Comparison of ENCODE assay signal across 20 cellular contexts in genomic region chr18:70620837-70621612, GRCh38.
A peak's percentile ranks its signal among the peaks of the same experiment; 100 is the strongest.
DNase-seq lines count a peak whose midpoint lies in the region; ATAC-seq and TF ChIP-seq lines count a peak whose summit lies in the region.
"Had no signal": no experiment of that assay in that cellular context is flagged by ENCODE, and none has a peak within 500 bp of the region (broad histone marks: within the 10 kb centered on the region; RNA-seq: fewer than 3 reads in every experiment).

No MANE protein-coding gene starts in this region.

- H4K20me1 ChIP-seq in BLaER1 treated with 17β-estradiol and CSF1 and Interleukin-3, amounts not matched to agents 10 nM and 100 nM = no peaks in the 10 kb centered on the region
- no peaks in the 10 kb centered on the region for H4K20me1 ChIP-seq in OCI-LY1 (ENCODE audit: insufficient read depth, low read length)

- no peaks in the 10 kb centered on the region for H3F3A ChIP-seq in OCI-LY1 (ENCODE audit: insufficient read depth, low read length)

- peak overlapping the region; percentile 88 for H3K27ac Mint-ChIP-seq in activated CD4-positive, alpha-beta T cell treated with anti-CD3 and anti-CD28 coated beads for 36 hours
- no peak overlapping the region for H3K27ac Mint-ChIP-seq in MCF 10A (ENCODE audit: low read depth, unreplicated experiment)
- H3K27ac Mint-ChIP-seq: activated B cell treated with CpG ODN at 0.5 μM for 24 hours; GM23338; stimulated activated memory B cell treated with anti-CD40 and anti-IgM and Interleukin-4, amounts not matched to agents 10 μg/mL and 1 μg/mL and 100 μg/mL, for 72 hours had no signal

- no TSS peak for BruUV-seq in MCF 10A (replicated peaks; lab: Mats Ljungman, UMichigan)

- no peak overlapping the region for H3K4me3 ChIP-seq in BLaER1 treated with 17β-estradiol and CSF1 and Interleukin-3, amounts not matched to agents 10 nM and 100 nM
- H3K4me3 ChIP-seq in OCI-LY1 (ENCODE audit: low read depth, low read length, poor library complexity, severe bottlenecking) = no peak overlapping the region
- H3K4me3 ChIP-seq in effector memory CD4-positive, alpha-beta T cell (ENCODE audit: insufficient read depth, low read depth, low read length, poor library complexity, severe bottlenecking) = no peak overlapping the region
- H3K4me3 ChIP-seq: GM23338, Peyer's patch, tibial artery had no signal

- H3K4me1 Mint-ChIP-seq in activated CD4-positive, alpha-beta T cell treated with anti-CD3 and anti-CD28 coated beads for 36 hours = peaks cover 57% of the 10 kb centered on the region
- H3K4me1 Mint-ChIP-seq in MCF 10A (ENCODE audit: insufficient read depth, unreplicated experiment) = no peaks in the 10 kb centered on the region
- H3K4me1 Mint-ChIP-seq: GM23338 had no signal

- H3K27me3 Mint-ChIP-seq in activated CD4-positive, alpha-beta T cell treated with anti-CD3 and anti-CD28 coated beads for 36 hours = no peaks in the 10 kb centered on the region
- peaks cover 13% of the 10 kb centered on the region for H3K27me3 Mint-ChIP-seq in MCF 10A (ENCODE audit: insufficient read depth, unreplicated experiment)
- H3K27me3 Mint-ChIP-seq: activated B cell treated with CpG ODN at 0.5 μM for 24 hours had no signal

- peak overlapping the region in 3 of 11 experiments; percentile 22 to 48 (median 43); a peak in 5 of 22 replicates for H3K27ac ChIP-seq in BLaER1 treated with 17β-estradiol and CSF1 and Interleukin-3, amounts not matched to agents 10 nM and 100 nM
- peak overlapping the region; percentile 21 for H3K27ac ChIP-seq in OCI-LY1 (ENCODE audit: low read depth, low read length, poor library complexity, severe bottlenecking)
- H3K27ac ChIP-seq in effector memory CD4-positive, alpha-beta T cell (ENCODE audit: insufficient read depth, low read length, poor library complexity, severe bottlenecking) = peak overlapping the region; percentile 21
- H3K27ac ChIP-seq: Peyer's patch, tibial artery had no signal

- no peaks in the 10 kb centered on the region for H3K36me3 ChIP-seq in BLaER1 treated with 17β-estradiol and CSF1 and Interleukin-3, amounts not matched to agents 10 nM and 100 nM
- no peaks in the 10 kb centered on the region; the same call in 1 of the 2 replicates for H3K36me3 ChIP-seq in OCI-LY1 (ENCODE audit: insufficient read depth, low read length)
- H3K36me3 ChIP-seq in effector memory CD4-positive, alpha-beta T cell (ENCODE audit: control insufficient read depth, insufficient read depth, low read length) = no peaks in the 10 kb centered on the region
- H3K36me3 ChIP-seq: Peyer's patch, tibial artery had no signal

- no peak overlapping the region for H3K9ac ChIP-seq in BLaER1 treated with 17β-estradiol and CSF1 and Interleukin-3, amounts not matched to agents 10 nM and 100 nM
- H3K9ac ChIP-seq in OCI-LY1 (ENCODE audit: low read length) = no peak overlapping the region; the same call in 1 of the 2 replicates

- no peak for DNase-seq in activated CD4-positive, alpha-beta T cell treated with anti-CD3 and anti-CD28 coated beads for 36 hours
- no peak for DNase-seq in activated CD4-positive, alpha-beta T cell treated with anti-CD3 and anti-CD28 coated beads, Interleukin-2, amount 50 U/mL, for 48 hours
- no peak for DNase-seq in effector memory CD4-positive, alpha-beta T cell
- no peak for DNase-seq in MCF 10A (ENCODE audit: unreplicated experiment)
- DNase-seq: activated B cell treated with CpG ODN at 0.5 μM for 24 hours; aorta; mammary epithelial cell; NCI-H510A; nucleus accumbens; Peyer's patch; small intestine; stimulated activated CD4-positive, alpha-beta T cell treated with anti-CD3 and anti-CD28 coated beads, Interleukin-2, amount 100 ng/mL, for 24 hours; T1000; tibial artery had no signal

- POLR2A ChIA-PET in activated CD4-positive, alpha-beta T cell treated with anti-CD3 and anti-CD28 coated beads for 36 hours (lab: Charles Lee) = no interaction called here
- POLR2A ChIA-PET in MCF 10A (lab: Yijun Ruan, JAX) = interaction anchor here (0.6 kb wide), 1 partner anchor 84 kb away, joined by 4 read pairs; no protein-coding TSS in a partner anchor

- no peaks in the 10 kb centered on the region for H3K36me3 Mint-ChIP-seq in activated CD4-positive, alpha-beta T cell treated with anti-CD3 and anti-CD28 coated beads for 36 hours (ENCODE audit: low read depth)
- no peaks in the 10 kb centered on the region for H3K36me3 Mint-ChIP-seq in MCF 10A (ENCODE audit: insufficient read depth, unreplicated experiment)
- H3K36me3 Mint-ChIP-seq: stimulated activated memory B cell treated with anti-CD40 and anti-IgM and Interleukin-4, amounts not matched to agents 10 μg/mL and 1 μg/mL and 100 μg/mL, for 72 hours had no signal

- H3K79me2 ChIP-seq in OCI-LY1 (ENCODE audit: insufficient read depth, low read length) = no peaks in the 10 kb centered on the region

- H2AFZ ChIP-seq in OCI-LY1 (ENCODE audit: low read length) = no peak overlapping the region
- H2AFZ ChIP-seq: GM23338 had no signal

- intact Hi-C loops in activated CD4-positive, alpha-beta T cell treated with anti-CD3 and anti-CD28 coated beads for 36 hours (cut with DNase I, micrococcal nuclease) = no loop called here
- intact Hi-C loops in MCF 10A (cut with micrococcal nuclease) = no loop called here

- H3K27me3 ChIP-seq in BLaER1 treated with 17β-estradiol and CSF1 and Interleukin-3, amounts not matched to agents 10 nM and 100 nM = no peaks in the 10 kb centered on the region
- H3K27me3 ChIP-seq in OCI-LY1 (ENCODE audit: insufficient read depth, low read length) = no peaks in the 10 kb centered on the region
- no peaks in the 10 kb centered on the region for H3K27me3 ChIP-seq in effector memory CD4-positive, alpha-beta T cell (replicated peaks; ENCODE audit: control insufficient read depth, insufficient read depth, low read length, poor library complexity, severe bottlenecking)
- H3K27me3 ChIP-seq: Peyer's patch, tibial artery had no signal

- H3K4me3 Mint-ChIP-seq in activated CD4-positive, alpha-beta T cell treated with anti-CD3 and anti-CD28 coated beads for 36 hours = peak overlapping the region; percentile 61
- H3K4me3 Mint-ChIP-seq in MCF 10A (ENCODE audit: unreplicated experiment) = no peak overlapping the region
- H3K4me3 Mint-ChIP-seq: activated B cell treated with CpG ODN at 0.5 μM for 24 hours; GM23338; stimulated activated memory B cell treated with anti-CD40 and anti-IgM and Interleukin-4, amounts not matched to agents 10 μg/mL and 1 μg/mL and 100 μg/mL, for 72 hours had no signal

- H3K9me2 ChIP-seq in OCI-LY1 (ENCODE audit: low read depth, low read length) = no peaks in the 10 kb centered on the region

- TF ChIP-seq CTCF in OCI-LY1 (IDR thresholded peaks at IDR 0.05; ENCODE audit: low read length) = no peak
- TF ChIP-seq CTCF in MCF 10A (IDR thresholded peaks at IDR 0.05; ENCODE audit: unreplicated experiment) = no peak

- CTCF ChIA-PET in activated CD4-positive, alpha-beta T cell treated with anti-CD3 and anti-CD28 coated beads for 36 hours (lab: Charles Lee) = interaction anchor here (0.8 to 1.4 kb wide), 3 partner anchors 23 to 444 kb away, joined by 3 to 5 read pairs (median 3); no protein-coding TSS in a partner anchor
- CTCF ChIA-PET in MCF 10A (lab: Yijun Ruan, JAX) = interaction anchor here (1.5 kb wide), 1 partner anchor 12 kb away, joined by 3 read pairs; no protein-coding TSS in a partner anchor

- peaks cover 17 to 35% (median 22%) of the 10 kb centered on the region in 10 experiments for H3K4me1 ChIP-seq in BLaER1 treated with 17β-estradiol and CSF1 and Interleukin-3, amounts not matched to agents 10 nM and 100 nM
- H3K4me1 ChIP-seq in OCI-LY1 (ENCODE audit: insufficient read depth, low read length, severe bottlenecking) = peaks cover 67% of the 10 kb centered on the region
- peaks cover 12% of the 10 kb centered on the region for H3K4me1 ChIP-seq in effector memory CD4-positive, alpha-beta T cell (ENCODE audit: control insufficient read depth, insufficient read depth, low read length, poor library complexity, severe bottlenecking)
- H3K4me1 ChIP-seq: Peyer's patch, tibial artery had no signal

- H3K4me2 ChIP-seq in BLaER1 treated with 17β-estradiol and CSF1 and Interleukin-3, amounts not matched to agents 10 nM and 100 nM = peak overlapping the region; percentile 53 to 86 (median 75)
- H3K4me2 ChIP-seq in OCI-LY1 (ENCODE audit: low read length) = peak overlapping the region; percentile 19; the same call in 1 of the 2 replicates
- H3K4me2 ChIP-seq: GM23338 had no signal

- peaks cover 11% of the 10 kb centered on the region for H3K9me3 Mint-ChIP-seq in activated CD4-positive, alpha-beta T cell treated with anti-CD3 and anti-CD28 coated beads for 36 hours (ENCODE audit: low read depth)
- H3K9me3 Mint-ChIP-seq in MCF 10A (ENCODE audit: unreplicated experiment) = no peaks in the 10 kb centered on the region

- peak; percentile 28 for ATAC-seq in activated CD4-positive, alpha-beta T cell treated with anti-CD3 and anti-CD28 coated beads for 36 hours
- ATAC-seq in HG03135 (IDR thresholded peaks at IDR 0.05; ENCODE audit: unreplicated experiment) = no peak
- ATAC-seq in SK-N-SH treated with all-trans-retinoic acid at 6 μM for 48 hours = no peak
- ATAC-seq: GM23338; stimulated activated memory B cell treated with anti-CD40 and anti-IgM and Interleukin-4, amounts not matched to agents 10 μg/mL and 1 μg/mL and 100 μg/mL, for 72 hours had no signal

- 0 out of 22 replicates have a peak, but pooled peaks cover 0 to 5% (median 0%) of the 10 kb centered on the region in 11 experiments for H3K9me3 ChIP-seq in BLaER1 treated with 17β-estradiol and CSF1 and Interleukin-3, amounts not matched to agents 10 nM and 100 nM (replicated peaks in 1 of 11)
- H3K9me3 ChIP-seq in OCI-LY1 (ENCODE audit: low read length) = no peaks in the 10 kb centered on the region
- H3K9me3 ChIP-seq in effector memory CD4-positive, alpha-beta T cell (ENCODE audit: control insufficient read depth, low read length) = no peaks in the 10 kb centered on the region
- H3K9me3 ChIP-seq: Peyer's patch had no signal

TF ChIP-seq in SK-N-SH treated with all-trans-retinoic acid at 6 μM for 48 hours, 23 proteins besides CTCF, POLR2A, EP300 and RAD21 (continues in another document):
- no peak for TF ChIP-seq ZFP30 (CRISPR knock-in tag; IDR thresholded peaks at IDR 0.05)
- TF ChIP-seq ZNF565 (CRISPR knock-in tag; conservative IDR thresholded peaks at IDR 0.05; ENCODE audit: low read depth) = no peak
- no peak for TF ChIP-seq ZFP3 (CRISPR knock-in tag; IDR thresholded peaks at IDR 0.05)
- TF ChIP-seq ARNTL (CRISPR knock-in tag; IDR thresholded peaks at IDR 0.05; ENCODE audit: borderline replicate concordance, low read depth) = no peak
- TF ChIP-seq CSDC2 (CRISPR knock-in tag; IDR thresholded peaks at IDR 0.05) = no peak
